20 cellular contexts compared by ENCODE assay signal in the genomic region with DNA sequence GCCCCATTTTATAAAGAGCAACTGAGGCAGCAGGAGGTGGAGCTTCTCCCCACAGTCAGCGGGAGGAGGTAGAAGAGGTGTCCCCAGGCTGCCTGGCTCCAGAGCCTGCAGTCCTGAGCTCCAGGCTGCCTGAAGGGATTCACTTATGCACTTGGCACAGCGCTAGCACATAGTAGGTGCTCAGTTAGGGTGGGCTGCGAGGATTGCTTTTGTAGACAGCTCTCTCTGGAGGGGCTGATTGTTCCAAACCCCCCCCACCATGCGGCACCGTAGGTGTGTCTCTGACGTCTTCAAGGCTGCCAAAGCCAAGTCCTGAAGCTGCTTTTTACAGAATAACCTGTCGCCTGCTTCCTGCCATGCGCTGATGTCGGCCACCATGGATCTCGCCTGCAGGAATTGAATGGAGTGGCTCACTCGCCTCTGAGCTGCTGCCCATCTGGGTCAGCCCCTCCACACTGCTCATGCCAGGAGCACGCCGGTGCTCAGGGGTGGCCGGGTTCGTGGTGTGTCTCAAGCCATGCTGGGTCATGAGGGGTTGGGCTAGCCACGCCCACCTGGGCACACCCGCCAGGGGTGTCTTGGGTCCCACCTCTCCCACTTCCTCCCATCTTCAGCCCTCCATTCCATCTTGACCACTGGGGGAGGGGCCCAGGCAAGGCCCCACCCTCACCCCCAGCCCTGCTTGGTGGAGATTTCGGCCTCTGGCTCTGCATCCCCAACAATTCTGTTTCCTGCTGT.
"Had no signal": no experiment of that assay in that cellular context is flagged by ENCODE, and none has a peak within 500 bp of the region (broad histone marks: within the 10 kb centered on the region; RNA-seq: fewer than 3 reads in every experiment).

No MANE protein-coding gene starts in this region.

- H3K27ac Mint-ChIP-seq: stimulated activated naive CD8-positive, alpha-beta T cell treated with anti-CD3 and anti-CD28 coated beads, Interleukin-15, Interleukin-2, amounts not matched to agents 100 ng/mL and 50 ng/mL, for 24 hours had no signal

- H3K36me3 ChIP-seq: cardiac muscle cell, left lung, sigmoid colon, tibial artery had no signal

- H3K27me3 Mint-ChIP-seq: naive thymus-derived CD4-positive, alpha-beta T cell; stimulated activated naive CD8-positive, alpha-beta T cell treated with anti-CD3 and anti-CD28 coated beads, Interleukin-15, Interleukin-2, amounts not matched to agents 100 ng/mL and 50 ng/mL, for 24 hours had no signal

- H3K9me3 Mint-ChIP-seq: naive thymus-derived CD4-positive, alpha-beta T cell; neural crest cell; stimulated activated naive CD8-positive, alpha-beta T cell treated with anti-CD3 and anti-CD28 coated beads, Interleukin-15, Interleukin-2, amounts not matched to agents 100 ng/mL and 50 ng/mL, for 24 hours had no signal

- H3K9me3 ChIP-seq: body of pancreas, left lung, sigmoid colon, tibial artery had no signal

- H3K4me1 ChIP-seq: left lung, sigmoid colon, tibial artery had no signal

- H3K4me3 Mint-ChIP-seq: naive thymus-derived CD4-positive, alpha-beta T cell; neural crest cell; stimulated activated naive CD8-positive, alpha-beta T cell treated with anti-CD3 and anti-CD28 coated beads, Interleukin-15, Interleukin-2, amounts not matched to agents 100 ng/mL and 50 ng/mL, for 24 hours had no signal

- H3K27me3 ChIP-seq: body of pancreas, cardiac muscle cell, sigmoid colon, tibial artery had no signal

- DNase-seq: activated CD4-positive, alpha-beta T cell treated with anti-CD3 and anti-CD28 coated beads, Interleukin-2, amount 50 U/mL, for 4 hours; activated CD8-positive, alpha-beta memory T cell treated with anti-CD3 and anti-CD28 coated beads for 24 hours; activated CD8-positive, alpha-beta memory T cell treated with anti-CD3 and anti-CD28 coated beads, Interleukin-2, amount 50 U/mL, for 4 hours; activated naive CD4-positive, alpha-beta T cell treated with Interleukin-2 at 50 U/mL for 16 hours; activated T-cell treated with anti-CD3 and anti-CD28 coated beads, Interleukin-2, amount 50 U/mL, for 48 hours; anterior cingulate cortex; body of pancreas; cortex of kidney; left lung; naive thymus-derived CD4-positive, alpha-beta T cell; sigmoid colon; stimulated activated CD4-positive, alpha-beta T cell treated with anti-CD3 and anti-CD28 coated beads, Interleukin-2, amount 100 ng/mL, for 48 hours; stimulated activated CD8-positive, alpha-beta memory T cell treated with anti-CD3 and anti-CD28 coated beads, Interleukin-4, amount 100 ng/mL, for 48 hours; tibial artery had no signal

- ATAC-seq: body of pancreas; left lung; naive thymus-derived CD4-positive, alpha-beta T cell had no signal

- FAIRE-seq: endometrium, urothelium cell line had no signal

- H3K4me3 ChIP-seq: body of pancreas, cardiac muscle cell, left lung, lung, sigmoid colon, tibial artery had no signal

- H3K27ac ChIP-seq: cardiac muscle cell, left lung, sigmoid colon, tibial artery had no signal
